In the genomic region with DNA sequence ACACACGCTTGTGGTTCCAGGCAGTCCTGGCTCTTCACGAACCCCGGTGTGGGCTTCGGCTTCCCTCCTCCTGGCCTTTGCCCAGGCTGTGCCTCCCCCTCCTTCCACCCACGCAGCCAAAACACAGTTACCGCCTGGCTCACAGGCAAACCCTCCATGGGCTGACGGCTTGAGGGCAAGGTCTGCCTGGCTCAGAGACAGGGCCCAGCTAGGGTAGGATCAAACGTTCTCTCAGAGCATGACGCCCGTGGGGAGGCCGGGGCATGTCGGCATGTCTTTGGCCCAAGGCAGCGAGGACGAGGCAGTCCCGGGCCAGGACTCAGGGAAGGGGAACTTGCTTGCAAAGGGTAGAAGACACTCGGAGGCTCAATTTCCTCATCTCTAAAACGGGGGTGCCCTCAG, we compare ENCODE assay signal across 1 cellular context.
TF ChIP-seq lines count a peak whose summit lies in the region.

No MANE protein-coding gene starts in this region.

TF ChIP-seq in IMR-90, 13 proteins besides CTCF, POLR2A, EP300 and RAD21:
- TF ChIP-seq MAFK (IDR thresholded peaks at IDR 0.05; ENCODE audit: low read depth, low read length) (no peak), RCOR1 (IDR thresholded peaks at IDR 0.05; ENCODE audit: insufficient replicate concordance, low read length) (no peak), CEBPB (IDR thresholded peaks at IDR 0.05; ENCODE audit: low read depth, low read length) (no peak), BHLHE40 (IDR thresholded peaks at IDR 0.05; ENCODE audit: low read depth, low read length) (no peak), CHD1 (IDR thresholded peaks at IDR 0.05; ENCODE audit: low read depth, low read length) (no peak)
- TF ChIP-seq, protein P1, sequence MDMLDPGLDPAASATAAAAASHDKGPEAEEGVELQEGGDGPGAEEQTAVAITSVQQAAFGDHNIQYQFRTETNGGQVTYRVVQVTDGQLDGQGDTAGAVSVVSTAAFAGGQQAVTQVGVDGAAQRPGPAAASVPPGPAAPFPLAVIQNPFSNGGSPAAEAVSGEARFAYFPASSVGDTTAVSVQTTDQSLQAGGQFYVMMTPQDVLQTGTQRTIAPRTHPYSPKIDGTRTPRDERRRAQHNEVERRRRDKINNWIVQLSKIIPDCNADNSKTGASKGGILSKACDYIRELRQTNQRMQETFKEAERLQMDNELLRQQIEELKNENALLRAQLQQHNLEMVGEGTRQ (IDR thresholded peaks at IDR 0.05; ENCODE audit: low read depth, low read length), result no peak
